ENCODE assay signal across 20 cellular contexts in genomic region chr12:131089526-131090253, GRCh38.
DNase-seq lines count a peak whose midpoint lies in the region; ATAC-seq, FAIRE-seq and TF ChIP-seq lines count a peak whose summit lies in the region.
"Had no signal": no experiment of that assay in that cellular context is flagged by ENCODE, and none has a peak within 500 bp of the region (broad histone marks: within the 10 kb centered on the region; RNA-seq: fewer than 3 reads in every experiment).

No MANE protein-coding gene starts in this region.

- 77 to 85% methylated on average over 11 of the region's 11 CpGs for WGBS in sigmoid colon, 2 donors

- CTCF ChIA-PET in activated B cell treated with CpG ODN at 0.5 μM for 24 hours (lab: Charles Lee), result no interaction called here

- no peak overlapping the region for H3K4me3 ChIP-seq in sigmoid colon
- H3K4me3 ChIP-seq: GM23338, pancreas had no signal

- no peaks in the 10 kb centered on the region for H3K4me1 ChIP-seq in sigmoid colon
- H3K4me1 ChIP-seq: pancreas had no signal

- no peak overlapping the region for H3K4me3 Mint-ChIP-seq in activated B cell treated with CpG ODN at 0.5 μM for 24 hours
- H3K4me3 Mint-ChIP-seq: brain; GM23338; naive thymus-derived CD8-positive, alpha-beta T cell had no signal

- peaks cover 15% of the 10 kb centered on the region for H3K4me1 Mint-ChIP-seq in activated B cell treated with CpG ODN at 0.5 μM for 24 hours
- H3K4me1 Mint-ChIP-seq: GM23338 had no signal

- no peak for TF ChIP-seq POLR2A in sigmoid colon (IDR thresholded peaks at IDR 0.05)

- no peak overlapping the region for H3K27ac ChIP-seq in sigmoid colon
- H3K27ac ChIP-seq: pancreas had no signal

- no peaks in the 10 kb centered on the region for H3K9me3 Mint-ChIP-seq in activated B cell treated with CpG ODN at 0.5 μM for 24 hours
- H3K9me3 Mint-ChIP-seq: activated T-helper 2 cell treated with anti-CD3 and anti-CD28 coated beads, Interferon-gamma antibody, Interleukin-2, Interleukin-4, amounts not matched to agents 10 μg/mL and 5 μg/mL and 100 μg/mL, durations not matched to agents 14 hours and 24 hours and 36 hours; brain; GM23338; naive thymus-derived CD8-positive, alpha-beta T cell had no signal

- no peak for TF ChIP-seq EP300 in sigmoid colon (IDR thresholded peaks at IDR 0.05)

- DNase-seq in GM18507 (ENCODE audit: extremely low spot score, insufficient read length, low read depth) (no peak), activated B cell treated with CpG ODN at 0.5 μM for 24 hours (peak; percentile 13), left ventricle myocardium superior (peak; percentile 21), sigmoid colon (peak; percentile 46), NOMO-1 (lab: John Stamatoyannopoulos, UW; ENCODE audit: unreplicated experiment in 2 of 2) (no peak), NCI-H2029 treated with DMSO at 0.1 percent for 48 hours (lab: John Stamatoyannopoulos, UW) (no peak), NCI-H510A treated with DMSO at 0.1 percent for 48 hours (lab: John Stamatoyannopoulos, UW) (no peak)
- DNase-seq: activated CD4-positive, alpha-beta T cell treated with anti-CD3 and anti-CD28 coated beads for 1 hour; Karpas-422; kidney glomerular epithelial cell; NCI-H187 treated with DMSO at 0.1 percent for 48 hours; NCI-H226; NCI-H82; SIG-M5 had no signal

- intact Hi-C loops in activated B cell treated with CpG ODN at 0.5 μM for 24 hours (cut with micrococcal nuclease), result loop anchor here (5.0 kb wide), 1 partner anchor 107 kb away; no protein-coding TSS in a partner anchor
- intact Hi-C loops in left ventricle myocardium superior (cut with micrococcal nuclease), result no loop called here
- intact Hi-C loops in sigmoid colon (cut with DNase I), result no loop called here

- H3K9me3 ChIP-seq in sigmoid colon, result no peaks in the 10 kb centered on the region
- H3K9me3 ChIP-seq: pancreas had no signal

- no peaks in the 10 kb centered on the region for H3K36me3 Mint-ChIP-seq in activated B cell treated with CpG ODN at 0.5 μM for 24 hours (ENCODE audit: low read depth)
- H3K36me3 Mint-ChIP-seq: brain; naive thymus-derived CD8-positive, alpha-beta T cell had no signal

- H3K27me3 Mint-ChIP-seq in activated B cell treated with CpG ODN at 0.5 μM for 24 hours, result no peaks in the 10 kb centered on the region
- H3K27me3 Mint-ChIP-seq: brain had no signal

- no peak for TF ChIP-seq CTCF in activated B cell treated with CpG ODN at 0.5 μM for 24 hours (IDR thresholded peaks at IDR 0.05)
- no peak for TF ChIP-seq CTCF in sigmoid colon (IDR thresholded peaks at IDR 0.05)

- no peak for ATAC-seq in activated B cell treated with CpG ODN at 0.5 μM for 24 hours (ENCODE audit: low read depth)
- no peak for ATAC-seq in left ventricle myocardium superior
- ATAC-seq: GM23338; naive thymus-derived CD8-positive, alpha-beta T cell; pancreas had no signal

- peaks cover 0 to 5% (median 0%) of the 10 kb centered on the region in 4 donors for H3K36me3 ChIP-seq in sigmoid colon
- H3K36me3 ChIP-seq: pancreas had no signal

- H3K27me3 ChIP-seq in sigmoid colon, result no peaks in the 10 kb centered on the region
- H3K27me3 ChIP-seq: pancreas had no signal

- POLR2A ChIA-PET in activated B cell treated with CpG ODN at 0.5 μM for 24 hours (lab: Charles Lee), result no interaction called here

- FAIRE-seq in GM18507 (lab: Jason Lieb, UNC), result peak; percentile 29
- FAIRE-seq: colon, pancreas had no signal

- H3K27ac Mint-ChIP-seq in activated B cell treated with CpG ODN at 0.5 μM for 24 hours, result no peak overlapping the region
- H3K27ac Mint-ChIP-seq: GM23338; naive thymus-derived CD8-positive, alpha-beta T cell had no signal

Comparison
In these comparisons a context has a peak if more than half of its experiments do, and no peak if none do; other contexts are left out.
1. DNase-seq: peak in activated B cell treated with CpG ODN at 0.5 μM for 24 hours (single experiment), left ventricle myocardium superior (single experiment) and sigmoid colon (single experiment); none in GM18507 (single experiment), NOMO-1 (0 of 2), NCI-H2029 treated with DMSO at 0.1 percent for 48 hours (single experiment) and NCI-H510A treated with DMSO at 0.1 percent for 48 hours (single experiment).